In the genomic region with DNA sequence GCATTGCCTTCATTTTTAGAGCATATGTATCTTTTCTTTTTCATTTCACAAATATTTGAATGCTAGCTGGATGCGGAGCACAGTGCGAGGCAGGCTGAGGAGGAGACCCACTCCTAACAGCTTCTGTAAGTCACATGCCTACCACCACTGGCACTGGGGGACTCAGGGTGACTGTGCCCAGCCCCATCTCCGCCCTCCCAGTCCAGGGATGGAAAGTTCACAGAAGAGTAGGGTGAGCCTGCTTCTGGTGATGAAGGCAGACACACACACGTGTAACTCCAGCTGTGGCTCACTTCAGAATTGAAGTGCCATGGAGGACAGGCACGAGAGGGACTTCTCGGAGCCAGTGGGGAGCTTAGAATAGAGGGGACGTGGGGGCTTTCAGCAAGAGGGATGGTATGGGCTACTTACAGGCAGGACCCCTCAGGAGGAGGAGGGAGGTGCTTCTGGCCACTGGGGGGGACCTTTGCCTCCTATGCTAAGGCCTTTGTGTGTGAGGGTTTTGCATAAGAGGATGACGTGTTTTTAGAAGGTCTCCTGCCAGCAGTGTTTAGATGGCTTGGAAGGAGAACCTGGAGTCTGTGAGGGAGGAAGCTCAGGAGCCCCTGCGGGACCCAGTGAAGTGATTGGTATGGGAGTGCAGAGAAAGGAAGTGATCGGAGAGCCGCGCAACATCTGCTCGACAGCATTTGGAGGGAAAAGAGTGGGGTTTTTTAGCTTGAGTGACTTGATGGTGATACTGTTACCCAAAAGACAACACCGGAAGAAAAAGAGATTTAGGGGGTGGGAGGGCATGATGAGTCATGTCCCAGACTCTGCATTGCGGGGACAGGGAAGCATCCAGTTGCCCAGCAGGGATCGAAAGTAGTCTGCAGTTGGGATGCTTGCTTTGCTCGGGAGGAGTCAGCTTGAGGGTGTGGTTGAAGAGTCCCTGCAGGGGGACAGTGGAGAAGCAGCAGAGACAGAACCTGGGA, we compare ENCODE assay signal across 1 cellular context.
TF ChIP-seq lines count a peak whose summit lies in the region.

No MANE protein-coding gene starts in this region.

TF ChIP-seq in H1, 55 proteins besides CTCF, POLR2A, EP300 and RAD21:
- TF ChIP-seq GTF2F1 (IDR thresholded peaks at IDR 0.05; ENCODE audit: borderline replicate concordance, low read depth, low read length), result no peak
- peak; percentile 39; the same call in 1 of the 2 replicates for TF ChIP-seq JUND (IDR thresholded peaks at IDR 0.05; ENCODE audit: low read length)
TF ChIP-seq in H1: peak in this region for 1.
